ENCODE assay signal across 14 cellular contexts in genomic region chr3:73592154-73592877, GRCh38. TPM values are rescaled to one million over a fixed set of nuclear protein-coding genes. Genes with fewer than 3 reads are reported as not detected.
DNase-seq lines count a peak whose midpoint lies in the region; TF ChIP-seq lines count a peak whose summit lies in the region.
"Had no signal": no experiment of that assay in that cellular context is flagged by ENCODE, and none has a peak within 500 bp of the region (broad histone marks: within the 10 kb centered on the region; RNA-seq: fewer than 3 reads in every experiment).

No MANE protein-coding gene starts in this region.

- H3K27me3 ChIP-seq in hepatocyte = no peaks in the 10 kb centered on the region
- H3K27me3 ChIP-seq: BLaER1, Peyer's patch had no signal

- DNase-seq in D341Med (ENCODE audit: low spot score) (peak; percentile 34), LNCaP clone FGC (ENCODE audit: low read depth) (no peak), NCI-H774 (lab: John Stamatoyannopoulos, UW) (peak; percentile 1), kidney tubule cell (ENCODE audit: low spot score) (peak; percentile 65), mucosa of gallbladder (ENCODE audit: low spot score) (no peak), hepatocyte (ENCODE audit: low spot score) (no peak), dermis blood vessel endothelial cell (no peak)
- DNase-seq: activated T-cell treated with anti-CD3 and anti-CD28 coated beads for 4 hours, foreskin melanocyte, Peyer's patch had no signal

- no peaks in the 10 kb centered on the region for H4K20me1 ChIP-seq in hepatocyte (ENCODE audit: insufficient read depth, poor library complexity, severe bottlenecking)
- H4K20me1 ChIP-seq: BLaER1 had no signal

- no peak overlapping the region for H2AFZ ChIP-seq in hepatocyte

- no peaks in the 10 kb centered on the region for H3K9me2 ChIP-seq in hepatocyte (replicated peaks; ENCODE audit: insufficient read depth)

- no peaks in the 10 kb centered on the region for H3K36me3 ChIP-seq in hepatocyte (replicated peaks; ENCODE audit: insufficient read depth, low read depth)
- H3K36me3 ChIP-seq: BLaER1, Peyer's patch, thoracic aorta had no signal

- TF ChIP-seq CTCF in LNCaP clone FGC (IDR thresholded peaks at IDR 0.05; ENCODE audit: control insufficient read depth, extremely low read depth, insufficient read depth) (0 out of 2 replicates have a peak, but pooled peaks have one; percentile 3), hepatocyte (IDR thresholded peaks at IDR 0.05; ENCODE audit: poor library complexity) (no peak)

- no peak overlapping the region for H3K27ac ChIP-seq in hepatocyte
- H3K27ac ChIP-seq: BLaER1, KMS-11, Peyer's patch, thoracic aorta had no signal

- no peak overlapping the region for H3K4me2 ChIP-seq in hepatocyte
- H3K4me2 ChIP-seq: BLaER1, KMS-11 had no signal

- H3K4me1 ChIP-seq in hepatocyte (ENCODE audit: insufficient read depth) = no peaks in the 10 kb centered on the region
- H3K4me1 ChIP-seq: BLaER1, Peyer's patch had no signal

- WGBS in hepatocyte (ENCODE audit: low lambda C conversion rate, missing lambda C conversion rate) = 83% methylated on average over 8 of the region's 8 CpGs

- H3K79me2 ChIP-seq in hepatocyte = peaks cover 89% of the 10 kb centered on the region

- H3K9me3 ChIP-seq in hepatocyte (ENCODE audit: low read depth) = no peaks in the 10 kb centered on the region
- H3K9me3 ChIP-seq: BLaER1, Peyer's patch, thoracic aorta had no signal

- H3K4me3 ChIP-seq in LNCaP clone FGC (ENCODE audit: low read depth, low read length) (no peak overlapping the region), hepatocyte (no peak overlapping the region)
- H3K4me3 ChIP-seq: BLaER1, Peyer's patch, thoracic aorta had no signal

RNA-seq across cellular contexts. Expression of gene PDZRN3, which starts 32.4 kb away (rescaled TPM):
- total RNA-seq in mucosa of gallbladder = 56.4 TPM
- 42.9 and 48.2 TPM in 2 replicates for total RNA-seq in hepatocyte
- polyA plus RNA-seq in hepatocyte = 60.5 and 62.3 TPM in 2 replicates
- total RNA-seq in dermis blood vessel endothelial cell = under 0.01 and 0.23 TPM in 2 replicates
- total RNA-seq: T-helper 1 cell treated with Interleukin-12 subunit alpha and Interleukin-12 subunit beta and Interleukin-4 antibody, amounts not matched to agents 30 ng/mL and 1 ng/mL, for 36 hours had no signal

Comparison
In these comparisons a context has a peak if more than half of its experiments do, and no peak if none do; other contexts are left out.
1. DNase-seq: peak in D341Med (single experiment), NCI-H774 (single experiment) and kidney tubule cell (single experiment); none in LNCaP clone FGC (single experiment), mucosa of gallbladder (single experiment), hepatocyte (single experiment) and dermis blood vessel endothelial cell (single experiment).
2. RNA of gene PDZRN3, which starts 32.4 kb away (total RNA-seq): 56.4 TPM in mucosa of gallbladder (single experiment) and 42.9 to 48.2 TPM in hepatocyte; under 0.01 to 0.23 TPM in dermis blood vessel endothelial cell; every median in the first group is over 10 times any median in the second.